ENCODE assay signal across 10 cellular contexts in the genomic region with DNA sequence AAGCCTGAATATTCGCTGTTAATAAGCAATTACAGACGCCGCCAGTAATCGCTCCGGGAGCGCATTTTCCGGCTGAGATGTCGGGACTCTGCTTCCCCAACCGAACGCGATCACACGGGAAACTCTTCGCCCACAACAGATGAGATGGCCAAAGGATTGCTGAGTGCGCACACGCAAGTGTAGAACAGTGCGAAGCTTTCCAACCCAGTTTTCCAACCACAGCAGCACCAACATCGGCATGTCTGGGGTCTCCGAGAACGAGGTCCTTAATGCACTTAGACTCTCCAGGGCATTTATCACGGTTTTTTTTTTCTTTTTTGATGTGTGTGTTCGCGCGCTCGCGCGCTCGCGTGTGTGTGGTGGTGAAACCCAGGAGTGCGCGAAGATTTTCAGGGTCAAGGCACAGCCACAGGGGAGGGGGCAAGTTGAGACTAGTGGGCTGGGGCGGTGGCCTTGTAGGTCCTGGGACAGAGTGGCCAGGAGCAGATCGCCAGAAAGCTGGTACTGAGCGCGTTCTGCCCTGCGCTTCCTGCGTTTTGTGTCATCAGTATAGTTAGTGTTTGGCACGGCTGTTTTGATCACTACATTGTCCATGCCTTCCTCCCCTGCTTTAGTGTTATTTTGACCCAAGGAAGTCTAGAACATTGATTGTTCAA. TPM values are rescaled to one million over a fixed set of nuclear protein-coding genes. Genes with fewer than 3 reads are reported as not detected.
DNase-seq lines count a peak whose midpoint lies in the region; ATAC-seq, FAIRE-seq and TF ChIP-seq lines count a peak whose summit lies in the region.
"Had no signal": no experiment of that assay in that cellular context is flagged by ENCODE, and none has a peak within 500 bp of the region (broad histone marks: within the 10 kb centered on the region; RNA-seq: fewer than 3 reads in every experiment).

No MANE protein-coding gene starts in this region.

- peaks cover 96% of the 10 kb centered on the region for H3K27me3 ChIP-seq in ACC112 (ENCODE audit: insufficient read depth, low read length)
- peaks cover 3 to 28% of the 10 kb centered on the region in 2 experiments for H3K27me3 ChIP-seq in GM12878 (replicated peaks in 1 of 2; ENCODE audit: control insufficient read depth in 2 of 2, insufficient read depth in 2 of 2, low read length in 1 of 2)

- TF ChIP-seq CTCF in GM12878 (IDR thresholded peaks at IDR 0.05 in 2 of 3, conservative IDR thresholded peaks at IDR 0.05 in 1 of 3; ENCODE audit: control insufficient read depth in 2 of 3, extremely low read depth in 1 of 3, insufficient read depth in 1 of 3, low read depth in 3 of 3, low read length in 3 of 3): no peak

- H3K79me2 ChIP-seq in ACC112 (ENCODE audit: control insufficient read depth, insufficient read depth, low read length, unreplicated experiment): no peaks in the 10 kb centered on the region
- H3K79me2 ChIP-seq in GM12878 (ENCODE audit: control insufficient read depth, insufficient read depth, low read length): no peaks in the 10 kb centered on the region

- H3K36me3 Mint-ChIP-seq in naive B cell: no peaks in the 10 kb centered on the region

- H3K27ac ChIP-seq in ACC112 (ENCODE audit: low read depth, low read length): no peak overlapping the region
- H3K27ac ChIP-seq in GM12878 (ENCODE audit: control insufficient read depth, insufficient read depth): no peak overlapping the region

- no peak for TF ChIP-seq POLR2A in GM12878 (IDR thresholded peaks at IDR 0.05; ENCODE audit: low read depth, low read length)

- H3K36me3 ChIP-seq in ACC112 (ENCODE audit: insufficient read depth, low read length) (no peaks in the 10 kb centered on the region), GM12878 (ENCODE audit: control insufficient read depth in 2 of 2, insufficient read depth in 2 of 2, low read length in 1 of 2) (no peaks in the 10 kb centered on the region)

- H3K4me3 ChIP-seq in ACC112 (ENCODE audit: low read depth, low read length) (peak overlapping the region; percentile 68), GM12878 (no peak overlapping the region)

- no peaks in the 10 kb centered on the region for H3K9me3 ChIP-seq in GM12878 (replicated peaks; ENCODE audit: control insufficient read depth, insufficient read depth, low read length)

- peak overlapping the region in 4 of 6 donors; percentile 43 to 92 (median 85) for H3K27ac Mint-ChIP-seq in naive B cell

- intact Hi-C loops in GM12878 (cut with micrococcal nuclease; ENCODE audit: unreplicated experiment): loop anchor here (2.0 to 5.0 kb wide), 3 partner anchors 198 to 413 kb away; no protein-coding TSS in a partner anchor
- intact Hi-C loops in head of caudate nucleus (cut with DNase I): no loop called here

- 54% methylated on average over 37 of the region's 37 CpGs for WGBS in GM12878 (ENCODE audit: insufficient coverage, insufficient replicate concordance, low lambda C conversion rate, missing lambda C conversion rate)

- no peak for TF ChIP-seq RAD21 in GM12878 (IDR thresholded peaks at IDR 0.05; ENCODE audit: insufficient read depth, low read depth, low read length)

- H3K4me1 Mint-ChIP-seq in naive B cell: peaks cover 27 to 46% (median 40%) of the 10 kb centered on the region in 3 donors

- BruUV-seq in GM12878 (replicated peaks; lab: Mats Ljungman, UMichigan): no TSS peak

- H3K4me2 ChIP-seq in GM12878 (ENCODE audit: control insufficient read depth, insufficient read depth): no peak overlapping the region

- FAIRE-seq in GM12878 (lab: Jason Lieb, UNC): no peak
- FAIRE-seq: GM18507 had no signal

- no peak for ATAC-seq in GM12878
- ATAC-seq in naive B cell (ENCODE audit: low read depth in 2 of 2): no peak

- TF ChIP-seq EP300 in GM12878 (IDR thresholded peaks at IDR 0.05; ENCODE audit: borderline replicate concordance in 1 of 2, control insufficient read depth in 1 of 2, low read depth in 2 of 2, low read length in 2 of 2): no peak

- SMC1A ChIA-PET in GM12878 (lab: Charles Lee; ENCODE audit: uncharacterized antibody, unreplicated experiment): interaction anchor here (0.6 to 11.7 kb wide), 30 partner anchors 9 to 603 kb away, joined by 3 to 139 read pairs (median 4); no protein-coding TSS in a partner anchor

- POLR2A ChIA-PET in GM12878 (lab: Charles Lee): interaction anchor here (0.7 to 6.0 kb wide), 11 partner anchors 9 to 602 kb away, joined by 3 to 34 read pairs (median 5); no protein-coding TSS in a partner anchor
- POLR2A ChIA-PET in HEK293T (lab: Yijun Ruan, JAX): no interaction called here

- peaks cover 83 to 86% (median 83%) of the 10 kb centered on the region in 3 donors for H3K27me3 Mint-ChIP-seq in naive B cell

- peak overlapping the region in 7 of 8 donors; percentile 23 to 89 (median 84) for H3K4me3 Mint-ChIP-seq in naive B cell

- no peak overlapping the region for H3K9ac ChIP-seq in GM12878 (ENCODE audit: control insufficient read depth, insufficient read depth, low read length)

- H3K4me1 ChIP-seq in ACC112 (ENCODE audit: control insufficient read depth, insufficient read depth, low read length, unreplicated experiment): peaks cover 5% of the 10 kb centered on the region
- H3K4me1 ChIP-seq in GM12878 (ENCODE audit: control insufficient read depth, insufficient read depth, low read length): no peaks in the 10 kb centered on the region

- CTCF ChIA-PET in GM12878 (lab: Yijun Ruan, JAX): interaction anchor here (0.9 to 7.1 kb wide), 12 partner anchors 8 to 614 kb away, joined by 3 to 122 read pairs (median 5); no protein-coding TSS in a partner anchor
- CTCF ChIA-PET in HEK293T (lab: Yijun Ruan, JAX): interaction anchor here (0.7 kb wide), 1 partner anchor 1888 kb away, joined by 4 read pairs; no protein-coding TSS in a partner anchor

- RAD21 ChIA-PET in GM12878 (lab: Charles Lee; ENCODE audit: unreplicated experiment): interaction anchor here (0.9 to 11.7 kb wide), 19 partner anchors 11 to 603 kb away, joined by 3 to 170 read pairs (median 9); no protein-coding TSS in a partner anchor

- H2AFZ ChIP-seq in ACC112 (ENCODE audit: low read length, unreplicated experiment): no peak overlapping the region
- no peak overlapping the region for H2AFZ ChIP-seq in GM12878 (ENCODE audit: control insufficient read depth, low read depth, low read length)

- DNase-seq in GM03348 (ENCODE audit: low spot score) (peak; percentile 23), GM12878 (ENCODE audit: low read depth, low spot score) (no peak), naive B cell (no peak), SW 1271 (lab: John Stamatoyannopoulos, UW) (no peak), HEK293T (ENCODE audit: extremely low spot score) (no peak), head of caudate nucleus (no peak), anterior cingulate cortex (lab: John Stamatoyannopoulos, UW) (no peak)
- DNase-seq: stimulated activated CD4-positive, alpha-beta T cell treated with anti-CD3 and anti-CD28 coated beads, Interleukin-4, amount 100 ng/mL, for 4 hours had no signal

- in situ Hi-C loops in GM12878 (cut with MboI): no loop called here

- H3K9me3 Mint-ChIP-seq in naive B cell: peaks cover 0 to 13% (median 2%) of the 10 kb centered on the region in 7 donors

- no peaks in the 10 kb centered on the region for H4K20me1 ChIP-seq in GM12878 (ENCODE audit: control insufficient read depth, insufficient read depth)

TF ChIP-seq in GM12878, 131 proteins besides CTCF, POLR2A, EP300 and RAD21 (continues in another document):
- 0 out of 4 replicates have a peak, but pooled peaks of 1 of the 2 experiments have one; percentile 1 for TF ChIP-seq BHLHE40 (IDR thresholded peaks at IDR 0.05; ENCODE audit: borderline replicate concordance in 1 of 2, low read depth in 2 of 2, low read length in 1 of 2)

TF ChIP-seq in HEK293T, 16 proteins besides CTCF, POLR2A, EP300 and RAD21:
- TF ChIP-seq SP1 (IDR thresholded peaks at IDR 0.05) (no peak), L3MBTL2 (conservative IDR thresholded peaks at IDR 0.05) (no peak), NFRKB (IDR thresholded peaks at IDR 0.05) (no peak)
TF ChIP-seq in HEK293T: peak in this region for 0.

RNA-seq across cellular contexts. Expression of gene EOMES, which starts 1.8 kb away (rescaled TPM):
- total RNA-seq in GM12878 (2013; cell fraction: nucleolus; rRNA removed): 12.8 and 13.0 TPM in 2 replicates
- 5.3 and 5.5 TPM in 2 replicates for total RNA-seq in GM12878 (2014; rRNA removed)
- 3.5 and 4.0 TPM in 2 replicates for total RNA-seq in GM12878 (2014; rRNA removed; fragmentation: Illumina TruSeq; extraction: Trizol)
- 5.5 and 6.1 TPM in 2 replicates for total RNA-seq in GM12878 (2021)
- polyA plus RNA-seq in GM12878 (2011; ENCODE audit: low read depth): not detected
- 148 and 178 TPM in 2 replicates for polyA plus RNA-seq in GM12878 (2011; rRNA removed)
- 91.9 and 94.9 TPM in 2 replicates for polyA plus RNA-seq in GM12878 (2011; cell fraction: cytosol; rRNA removed)
- polyA plus RNA-seq in GM12878 (2011; cell fraction: nucleus; rRNA removed): 127 and 131 TPM in 2 replicates
- polyA plus RNA-seq in GM12878 (2012): 0.19 and 0.38 TPM in 2 replicates
- 6.6 TPM in 2 replicates for polyA plus RNA-seq in GM12878 (2014; fragmentation: Illumina TruSeq; extraction: Trizol)
- 1 to 10 TPM; 1.5 to 2.8 TPM for polyA plus RNA-seq in GM12878 (2014; fragmentation: Nextera tagmentation; extraction: Ambion mirVana)
- 5.0 and 5.3 TPM in 2 replicates for polyA plus RNA-seq in GM12878 (2014; rRNA removed)
- 1 to 10 TPM; 1.8 to 2.5 TPM for polyA plus RNA-seq in GM12878 (2016; fragmentation: Nextera tagmentation; extraction: Ambion mirVana)
- polyA minus RNA-seq in GM12878 (2011; rRNA and poly(A)+ RNA removed): 105 and 117 TPM in 2 replicates
- 46.0 and 51.6 TPM in 2 replicates for polyA minus RNA-seq in GM12878 (2011; cell fraction: cytosol; rRNA and poly(A)+ RNA removed)
- 51.7 and 77.5 TPM in 2 replicates for polyA minus RNA-seq in GM12878 (2011; cell fraction: nucleus; rRNA and poly(A)+ RNA removed)
- under 1 TPM in 3 of 6 donors, not detected in 3; 0.27 to 0.40 (median 0.28) TPM for polyA plus RNA-seq in naive B cell (ENCODE audit: low read depth in 6 of 6)
